Comparison of ENCODE assay signal across 26 cellular contexts in genomic region chr14:64730061-64730440, GRCh38. TPM values are rescaled to one million over a fixed set of nuclear protein-coding genes. Genes with fewer than 3 reads are reported as not detected.
DNase-seq lines count a peak whose midpoint lies in the region; ATAC-seq, FAIRE-seq and TF ChIP-seq lines count a peak whose summit lies in the region.
"Had no signal": no experiment of that assay in that cellular context is flagged by ENCODE, and none has a peak within 500 bp of the region (broad histone marks: within the 10 kb centered on the region; RNA-seq: fewer than 3 reads in every experiment).

No MANE protein-coding gene starts in this region.

- no peak for TF ChIP-seq POLR2A in GM12892 (IDR thresholded peaks at IDR 0.05; ENCODE audit: low read depth, low read length)

- intact Hi-C loops in activated CD4-positive, alpha-beta memory T cell treated with anti-CD3 and anti-CD28 coated beads for 36 hours (cut with micrococcal nuclease): no loop called here
- intact Hi-C loops in kidney (cut with DNase I): no loop called here

- H3K4me1 ChIP-seq in kidney (ENCODE audit: control insufficient read depth in 1 of 2, insufficient read depth in 1 of 2, low read depth in 1 of 2, low read length in 2 of 2): peaks cover 16% of the 10 kb centered on the region in 2 donors

- no peak overlapping the region for H3K9ac ChIP-seq in kidney (ENCODE audit: low read length in 2 of 2)

- H3K4me1 Mint-ChIP-seq in activated CD4-positive, alpha-beta memory T cell treated with anti-CD3 and anti-CD28 coated beads, Interleukin-2, amount 10 ng/mL, durations not matched to agents 7 days and 5 days: peaks cover 82% of the 10 kb centered on the region
- H3K4me1 Mint-ChIP-seq in activated CD4-positive, alpha-beta memory T cell treated with anti-CD3 and anti-CD28 coated beads for 36 hours (ENCODE audit: low read depth): peaks cover 70% of the 10 kb centered on the region
- peaks cover 44% of the 10 kb centered on the region for H3K4me1 Mint-ChIP-seq in activated T-helper 17 cell treated with anti-CD3 and anti-CD28 coated beads, Interleukin-2, amount 50 U/mL, for 72 hours

- peaks cover 35 to 49% of the 10 kb centered on the region in 2 donors for H3K36me3 ChIP-seq in kidney (ENCODE audit: control insufficient read depth in 1 of 2, insufficient read depth in 2 of 2, low read length in 2 of 2)

- no peaks in the 10 kb centered on the region for H3K27me3 Mint-ChIP-seq in activated CD4-positive, alpha-beta memory T cell treated with anti-CD3 and anti-CD28 coated beads, Interleukin-2, amount 10 ng/mL, durations not matched to agents 7 days and 5 days
- no peaks in the 10 kb centered on the region for H3K27me3 Mint-ChIP-seq in activated CD4-positive, alpha-beta memory T cell treated with anti-CD3 and anti-CD28 coated beads for 36 hours
- no peaks in the 10 kb centered on the region for H3K27me3 Mint-ChIP-seq in activated T-helper 17 cell treated with anti-CD3 and anti-CD28 coated beads, Interleukin-2, amount 50 U/mL, for 72 hours
- H3K27me3 Mint-ChIP-seq: naive thymus-derived CD8-positive, alpha-beta T cell had no signal

- POLR2A ChIA-PET in activated CD4-positive, alpha-beta memory T cell treated with anti-CD3 and anti-CD28 coated beads, Interleukin-2, amount 10 ng/mL, durations not matched to agents 7 days and 5 days (lab: Charles Lee): no interaction called here
- POLR2A ChIA-PET in activated CD4-positive, alpha-beta memory T cell treated with anti-CD3 and anti-CD28 coated beads for 36 hours (lab: Charles Lee): no interaction called here

- H3K27ac Mint-ChIP-seq in activated CD4-positive, alpha-beta memory T cell treated with anti-CD3 and anti-CD28 coated beads, Interleukin-2, amount 10 ng/mL, durations not matched to agents 7 days and 5 days: peak overlapping the region; percentile 73
- H3K27ac Mint-ChIP-seq in activated CD4-positive, alpha-beta memory T cell treated with anti-CD3 and anti-CD28 coated beads for 36 hours: no peak overlapping the region
- peak overlapping the region; percentile 82 for H3K27ac Mint-ChIP-seq in activated T-helper 17 cell treated with anti-CD3 and anti-CD28 coated beads, Interleukin-2, amount 50 U/mL, for 72 hours
- H3K27ac Mint-ChIP-seq: memory B cell; T-helper 1 cell treated with Interleukin-12 subunit alpha and Interleukin-12 subunit beta and Interleukin-4 antibody, amounts not matched to agents 30 μg/mL and 1 μg/mL, for 36 hours had no signal

- H3K4me3 Mint-ChIP-seq in activated CD4-positive, alpha-beta memory T cell treated with anti-CD3 and anti-CD28 coated beads, Interleukin-2, amount 10 ng/mL, durations not matched to agents 7 days and 5 days: no peak overlapping the region
- no peak overlapping the region for H3K4me3 Mint-ChIP-seq in activated CD4-positive, alpha-beta memory T cell treated with anti-CD3 and anti-CD28 coated beads for 36 hours
- peak overlapping the region; percentile 11 for H3K4me3 Mint-ChIP-seq in activated T-helper 17 cell treated with anti-CD3 and anti-CD28 coated beads, Interleukin-2, amount 50 U/mL, for 72 hours
- H3K4me3 Mint-ChIP-seq: memory B cell; naive thymus-derived CD8-positive, alpha-beta T cell; T-helper 1 cell treated with Interleukin-12 subunit alpha and Interleukin-12 subunit beta and Interleukin-4 antibody, amounts not matched to agents 30 μg/mL and 1 μg/mL, for 36 hours had no signal

- no peaks in the 10 kb centered on the region for H3K9me3 ChIP-seq in kidney (ENCODE audit: control insufficient read depth in 1 of 2, low read length in 2 of 2)
- H3K9me3 ChIP-seq: A549, vagina had no signal

- CTCF ChIA-PET in activated CD4-positive, alpha-beta memory T cell treated with anti-CD3 and anti-CD28 coated beads, Interleukin-2, amount 10 ng/mL, durations not matched to agents 7 days and 5 days (lab: Charles Lee): no interaction called here
- CTCF ChIA-PET in activated CD4-positive, alpha-beta memory T cell treated with anti-CD3 and anti-CD28 coated beads for 36 hours (lab: Charles Lee): no interaction called here

- TF ChIP-seq CTCF in kidney (IDR thresholded peaks at IDR 0.05; ENCODE audit: borderline replicate concordance, extremely low read depth, insufficient read depth): no peak

- H3K4me3 ChIP-seq in kidney (ENCODE audit: low read length in 2 of 2): no peak overlapping the region
- H3K4me3 ChIP-seq: A549, GM12878, vagina had no signal

- ATAC-seq in activated T-helper 17 cell treated with anti-CD3 and anti-CD28 coated beads, Interleukin-2, amount 50 U/mL, for 72 hours (replicated peaks): no peak
- no peak for ATAC-seq in HG02571 (IDR thresholded peaks at IDR 0.05; ENCODE audit: unreplicated experiment)
- ATAC-seq: A549; GM12878; naive thymus-derived CD8-positive, alpha-beta T cell had no signal

- DNase-seq in activated CD4-positive, alpha-beta memory T cell treated with anti-CD3 and anti-CD28 coated beads, Interleukin-2, amount 10 ng/mL, durations not matched to agents 7 days and 5 days: no peak
- DNase-seq in activated CD4-positive, alpha-beta memory T cell treated with anti-CD3 and anti-CD28 coated beads for 36 hours: no peak
- DNase-seq in kidney (peak; percentile 29), substantia nigra (lab: John Stamatoyannopoulos, UW) (no peak), SHP77 (lab: John Stamatoyannopoulos, UW) (no peak), GM12892 (ENCODE audit: insufficient read length) (no peak)
- DNase-seq: activated gamma-delta T cell treated with Interleukin-2 at 50 U/mL for 16 hours; amygdala; C1 segment of cervical spinal cord; DMS153; hippocampal formation; NCI-H1417; NCI-H2107; NCI-H526 treated with DMSO at 0.1 percent for 48 hours; small intestine; stimulated activated CD4-positive, alpha-beta T cell treated with anti-CD3 and anti-CD28 coated beads, Interleukin-4, amount 100 ng/mL, for 1 hour had no signal

- no peak for FAIRE-seq in kidney (lab: Jason Lieb, UNC)
- FAIRE-seq in GM12892 (lab: Jason Lieb, UNC): no peak
- FAIRE-seq: A549, endometrium, GM12878, keratinocyte, small intestine had no signal

- H3K36me3 Mint-ChIP-seq in activated CD4-positive, alpha-beta memory T cell treated with anti-CD3 and anti-CD28 coated beads, Interleukin-2, amount 10 ng/mL, durations not matched to agents 7 days and 5 days (ENCODE audit: low read depth): peaks cover 80% of the 10 kb centered on the region
- no peaks in the 10 kb centered on the region for H3K36me3 Mint-ChIP-seq in activated CD4-positive, alpha-beta memory T cell treated with anti-CD3 and anti-CD28 coated beads for 36 hours
- H3K36me3 Mint-ChIP-seq in activated T-helper 17 cell treated with anti-CD3 and anti-CD28 coated beads, Interleukin-2, amount 50 U/mL, for 72 hours (ENCODE audit: low read depth): peaks cover 33% of the 10 kb centered on the region
- H3K36me3 Mint-ChIP-seq: memory B cell; naive thymus-derived CD8-positive, alpha-beta T cell had no signal

- H3K27ac ChIP-seq in kidney (ENCODE audit: low read depth in 2 of 2, low read length in 2 of 2) (peak overlapping the region in 1 of 2 donors; percentile 24), substantia nigra (ENCODE audit: low read depth, low read length, poor library complexity, severe bottlenecking) (peak overlapping the region; percentile 33)
- H3K27ac ChIP-seq: vagina had no signal

- H3K9me3 Mint-ChIP-seq in activated CD4-positive, alpha-beta memory T cell treated with anti-CD3 and anti-CD28 coated beads, Interleukin-2, amount 10 ng/mL, durations not matched to agents 7 days and 5 days: no peaks in the 10 kb centered on the region
- no peaks in the 10 kb centered on the region for H3K9me3 Mint-ChIP-seq in activated CD4-positive, alpha-beta memory T cell treated with anti-CD3 and anti-CD28 coated beads for 36 hours
- H3K9me3 Mint-ChIP-seq in activated T-helper 17 cell treated with anti-CD3 and anti-CD28 coated beads, Interleukin-2, amount 50 U/mL, for 72 hours: no peaks in the 10 kb centered on the region
- H3K9me3 Mint-ChIP-seq: memory B cell; naive thymus-derived CD8-positive, alpha-beta T cell; T-helper 1 cell treated with Interleukin-12 subunit alpha and Interleukin-12 subunit beta and Interleukin-4 antibody, amounts not matched to agents 30 μg/mL and 1 μg/mL, for 36 hours had no signal

RNA-seq across cellular contexts. Expression of gene PLEKHG3, which starts 25.8 kb away (rescaled TPM):
- 100 to 1,000 TPM; 126 to 133 TPM for total RNA-seq in activated CD4-positive, alpha-beta memory T cell treated with anti-CD3 and anti-CD28 coated beads, Interleukin-2, amount 10 ng/mL, durations not matched to agents 7 days and 5 days
- 10 to 100 TPM; 20.1 to 22.6 TPM for total RNA-seq in activated CD4-positive, alpha-beta memory T cell treated with anti-CD3 and anti-CD28 coated beads for 36 hours
- 10 to 100 TPM; 17.2 to 19.2 TPM for total RNA-seq in activated T-helper 17 cell treated with anti-CD3 and anti-CD28 coated beads, Interleukin-2, amount 50 U/mL, for 72 hours
- 127 TPM for total RNA-seq in kidney
- polyA plus RNA-seq in kidney (ENCODE audit: insufficient read depth, low read depth, low replicate concordance): 51.9 TPM
- polyA plus RNA-seq in GM12892 (2012; ENCODE audit: missing spikeins): 0.30 TPM
